9 cellular contexts compared by ENCODE assay signal in genomic region chr1:22709891-22710687, GRCh38. TPM values are rescaled to one million over a fixed set of nuclear protein-coding genes. Genes with fewer than 3 reads are reported as not detected.
DNase-seq lines count a peak whose midpoint lies in the region; ATAC-seq and TF ChIP-seq lines count a peak whose summit lies in the region.
"Had no signal": no experiment of that assay in that cellular context is flagged by ENCODE, and none has a peak within 500 bp of the region (broad histone marks: within the 10 kb centered on the region; RNA-seq: fewer than 3 reads in every experiment).

No MANE protein-coding gene starts in this region.

- no peaks in the 10 kb centered on the region for H3K9me3 Mint-ChIP-seq in activated CD8-positive, alpha-beta T cell treated with anti-CD3 and anti-CD28 coated beads for 36 hours
- no peaks in the 10 kb centered on the region for H3K9me3 Mint-ChIP-seq in neural progenitor cell
- H3K9me3 Mint-ChIP-seq: activated naive CD4-positive, alpha-beta T cell treated with anti-CD3 and anti-CD28 coated beads, Interleukin-2, amount 50 U/mL, for 72 hours had no signal

- H3K27ac ChIP-seq in neural progenitor cell, result no peak overlapping the region

- H3F3A ChIP-seq in neural progenitor cell (ENCODE audit: low read depth), result peaks cover 31% of the 10 kb centered on the region

- H3K36me3 ChIP-seq in neural progenitor cell, result no peaks in the 10 kb centered on the region

- H3K27ac Mint-ChIP-seq in activated CD8-positive, alpha-beta T cell treated with anti-CD3 and anti-CD28 coated beads for 36 hours, result no peak overlapping the region
- H3K27ac Mint-ChIP-seq in neural progenitor cell, result peak overlapping the region; percentile 88
- H3K27ac Mint-ChIP-seq: activated naive CD4-positive, alpha-beta T cell treated with anti-CD3 and anti-CD28 coated beads, Interleukin-2, amount 50 U/mL, for 72 hours had no signal

- H3K4me1 Mint-ChIP-seq in activated CD8-positive, alpha-beta T cell treated with anti-CD3 and anti-CD28 coated beads for 36 hours (ENCODE audit: low read depth), result peaks cover 11% of the 10 kb centered on the region
- H3K4me1 Mint-ChIP-seq in neural progenitor cell, result peaks cover 38% of the 10 kb centered on the region

- H3K4me2 ChIP-seq in neural progenitor cell, result peak overlapping the region; percentile 99

- peaks cover 38% of the 10 kb centered on the region for H3K79me2 ChIP-seq in neural progenitor cell (ENCODE audit: low read depth)

- TF ChIP-seq CTCF in activated CD8-positive, alpha-beta T cell treated with anti-CD3 and anti-CD28 coated beads for 36 hours (IDR thresholded peaks at IDR 0.05), result no peak
- no peak for TF ChIP-seq CTCF in foreskin fibroblast (IDR thresholded peaks at IDR 0.05; ENCODE audit: low read depth, low read length)
- no peak for TF ChIP-seq CTCF in neural progenitor cell (IDR thresholded peaks at IDR 0.05)

- no peaks in the 10 kb centered on the region for H3K9me3 ChIP-seq in neural progenitor cell (ENCODE audit: low read depth)

- peaks cover 56% of the 10 kb centered on the region for H3K27me3 Mint-ChIP-seq in activated CD8-positive, alpha-beta T cell treated with anti-CD3 and anti-CD28 coated beads for 36 hours
- peaks cover 18% of the 10 kb centered on the region for H3K27me3 Mint-ChIP-seq in neural progenitor cell (ENCODE audit: insufficient read depth, low read depth)

- H3K9ac ChIP-seq in neural progenitor cell, result no peak overlapping the region

- peaks cover 29% of the 10 kb centered on the region for H3K4me1 ChIP-seq in neural progenitor cell

- ATAC-seq in activated CD8-positive, alpha-beta T cell treated with anti-CD3 and anti-CD28 coated beads for 36 hours, result peak; percentile 31
- ATAC-seq in GM18868 (IDR thresholded peaks at IDR 0.05; ENCODE audit: unreplicated experiment) (no peak), GM21447 (IDR thresholded peaks at IDR 0.05; ENCODE audit: unreplicated experiment) (no peak)

- intact Hi-C loops in activated CD8-positive, alpha-beta T cell treated with anti-CD3 and anti-CD28 coated beads for 36 hours (cut with micrococcal nuclease), result no loop called here

- no peaks in the 10 kb centered on the region for H3K36me3 Mint-ChIP-seq in activated CD8-positive, alpha-beta T cell treated with anti-CD3 and anti-CD28 coated beads for 36 hours (ENCODE audit: low read depth)
- H3K36me3 Mint-ChIP-seq in neural progenitor cell, result peaks cover 6% of the 10 kb centered on the region
- H3K36me3 Mint-ChIP-seq: activated naive CD4-positive, alpha-beta T cell treated with anti-CD3 and anti-CD28 coated beads, Interleukin-2, amount 50 U/mL, for 72 hours had no signal

- H2AFZ ChIP-seq in neural progenitor cell (replicated peaks), result peak overlapping the region; percentile 50

- POLR2A ChIA-PET in activated CD8-positive, alpha-beta T cell treated with anti-CD3 and anti-CD28 coated beads for 36 hours (lab: Charles Lee), result no interaction called here

- H3K4me3 Mint-ChIP-seq in activated CD8-positive, alpha-beta T cell treated with anti-CD3 and anti-CD28 coated beads for 36 hours, result peak overlapping the region; percentile 39
- H3K4me3 Mint-ChIP-seq in neural progenitor cell, result peak overlapping the region; percentile 90

- H3K27me3 ChIP-seq in neural progenitor cell, result peaks cover 12% of the 10 kb centered on the region

- peak overlapping the region; percentile 31 to 36 for H3K4me3 ChIP-seq in foreskin fibroblast (ENCODE audit: low read depth in 1 of 2, low read length in 2 of 2)
- peak overlapping the region; percentile 77 for H3K4me3 ChIP-seq in neural progenitor cell

- H4K20me1 ChIP-seq in neural progenitor cell (ENCODE audit: low read depth), result peaks cover 37% of the 10 kb centered on the region

- CTCF ChIA-PET in activated CD8-positive, alpha-beta T cell treated with anti-CD3 and anti-CD28 coated beads for 36 hours (lab: Charles Lee), result no interaction called here

- DNase-seq in NCI-H1436 (lab: John Stamatoyannopoulos, UW), result peak; percentile 46
- DNase-seq in NCI-H1436 treated with DMSO at 0.1 percent for 48 hours (lab: John Stamatoyannopoulos, UW), result no peak
- DNase-seq in NCI-H146 (lab: John Stamatoyannopoulos, UW), result peak; percentile 52
- peak; percentile 36 for DNase-seq in activated CD8-positive, alpha-beta T cell treated with anti-CD3 and anti-CD28 coated beads for 36 hours
- peak; percentile 59 to 86 for DNase-seq in foreskin fibroblast
- DNase-seq in neural progenitor cell (ENCODE audit: low spot score), result peak; percentile 85

RNA-seq across cellular contexts. Expression of gene EPHB2, which starts 0.6 kb away (rescaled TPM):
- total RNA-seq in activated CD8-positive, alpha-beta T cell treated with anti-CD3 and anti-CD28 coated beads for 36 hours, result under 1 TPM in 1 of 2 experiments, not detected in 1; 0.13 TPM
- 38.3 and 80.2 TPM in 2 replicates for total RNA-seq in neural progenitor cell (ENCODE audit: low replicate concordance)
- total RNA-seq: activated naive CD4-positive, alpha-beta T cell treated with anti-CD3 and anti-CD28 coated beads, Interleukin-2, amount 50 U/mL, for 72 hours had no signal

RNA-seq across cellular contexts. Expression of gene C1QB, which starts 57.1 kb away (rescaled TPM):
- total RNA-seq in activated CD8-positive, alpha-beta T cell treated with anti-CD3 and anti-CD28 coated beads for 36 hours, result not detected
- not detected in 2 replicates for total RNA-seq in neural progenitor cell (ENCODE audit: low replicate concordance)
- total RNA-seq: activated naive CD4-positive, alpha-beta T cell treated with anti-CD3 and anti-CD28 coated beads, Interleukin-2, amount 50 U/mL, for 72 hours had no signal

Comparison
In these comparisons a context has a peak if more than half of its experiments do, and no peak if none do; other contexts are left out.
1. RNA of gene EPHB2, which starts 0.6 kb away (total RNA-seq): 38.3 to 80.2 TPM in neural progenitor cell; 0.13 TPM in activated CD8-positive, alpha-beta T cell treated with anti-CD3 and anti-CD28 coated beads for 36 hours; every median in the first group is over 10 times any median in the second.